ENCODE assay signal across 8 cellular contexts in the genomic region with DNA sequence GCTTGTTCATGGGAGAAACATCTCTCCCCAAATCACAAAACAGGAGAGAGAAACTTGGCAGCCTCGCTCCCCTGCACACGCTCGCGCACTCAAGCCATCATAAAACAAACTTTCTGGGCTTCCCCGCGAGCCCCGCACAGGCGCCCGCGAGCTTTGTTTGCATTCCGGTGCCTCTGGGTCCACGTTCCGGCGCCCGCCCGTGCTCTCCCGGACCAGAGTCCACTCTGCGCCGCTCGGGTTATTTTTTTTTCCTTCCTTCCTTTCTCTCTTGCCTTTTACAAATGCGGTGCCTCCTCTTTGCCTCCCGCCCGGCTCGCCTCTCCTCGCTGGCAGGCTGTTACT. TPM values are rescaled to one million over a fixed set of nuclear protein-coding genes. Genes with fewer than 3 reads are reported as not detected.
DNase-seq lines count a peak whose midpoint lies in the region; ATAC-seq and TF ChIP-seq lines count a peak whose summit lies in the region.

No MANE protein-coding gene starts in this region.

- H3K4me1 Mint-ChIP-seq in chondrocyte (ENCODE audit: low read depth), result peaks cover 48% of the 10 kb centered on the region

- H3K27me3 Mint-ChIP-seq in chondrocyte (ENCODE audit: low read depth), result no peaks in the 10 kb centered on the region

- TSS peak; percentile 71 for BruUV-seq in A673 (replicated peaks; lab: Mats Ljungman, UMichigan)

- CTCF ChIA-PET in A673 (lab: Charles Lee), result no interaction called here

- H3K27me3 ChIP-seq in A673 (replicated peaks; ENCODE audit: insufficient read depth, low read depth, low read length, poor library complexity) (no peaks in the 10 kb centered on the region), HL-60 (ENCODE audit: insufficient read depth, poor library complexity, severe bottlenecking) (peaks cover 39% of the 10 kb centered on the region)

- TF ChIP-seq CTCF in A673 (conservative IDR thresholded peaks at IDR 0.05; ENCODE audit: low read depth, low read length) (no peak), HL-60 (IDR thresholded peaks at IDR 0.05; ENCODE audit: insufficient read depth, low read length) (no peak), chondrocyte (IDR thresholded peaks at IDR 0.05) (no peak), mucosa of descending colon (IDR thresholded peaks at IDR 0.05) (no peak)

- H3K36me3 ChIP-seq in A673 (ENCODE audit: insufficient read depth, low read length, poor library complexity, severe bottlenecking), result no peaks in the 10 kb centered on the region
- no peaks in the 10 kb centered on the region for H3K36me3 ChIP-seq in mucosa of descending colon (ENCODE audit: low read depth)

- peak overlapping the region; percentile 99 for H3K4me3 Mint-ChIP-seq in chondrocyte (ENCODE audit: unreplicated experiment)

- DNase-seq in A673 (ENCODE audit: low spot score), result no peak
- DNase-seq in HL-60 (ENCODE audit: low read depth in 1 of 2, low spot score in 1 of 2), result no peak
- DNase-seq in chondrocyte (ENCODE audit: low spot score), result no peak
- DNase-seq in mucosa of descending colon, result peak in 1 of 3 donors; percentile 75
- DNase-seq in NCI-H1105 treated with DMSO at 0.1 percent for 48 hours (lab: John Stamatoyannopoulos, UW), result no peak
- no peak for DNase-seq in posterior vena cava (ENCODE audit: low spot score)
- DNase-seq in RPMI8226, result no peak

- H3K9me3 Mint-ChIP-seq in chondrocyte (ENCODE audit: low read depth), result no peaks in the 10 kb centered on the region

- H3K27ac ChIP-seq in A673 (ENCODE audit: low read depth, low read length, poor library complexity, severe bottlenecking) (peak overlapping the region; percentile 91), HL-60 (replicated peaks) (no peak overlapping the region)

- no peaks in the 10 kb centered on the region for H3K4me1 ChIP-seq in A673 (ENCODE audit: insufficient read depth, low read length, poor library complexity, severe bottlenecking)
- H3K4me1 ChIP-seq in mucosa of descending colon (ENCODE audit: low read depth), result peaks cover 11% of the 10 kb centered on the region

- H3K9me3 ChIP-seq in A673 (ENCODE audit: low read depth, low read length, poor library complexity, severe bottlenecking) (no peaks in the 10 kb centered on the region), mucosa of descending colon (no peaks in the 10 kb centered on the region)

- POLR2A ChIA-PET in A673 (lab: Charles Lee; ENCODE audit: low non-redundant PET), result interaction anchor here (0.7 kb wide), 1 partner anchor 148 kb away, joined by 4 read pairs; no protein-coding TSS in a partner anchor

- peak overlapping the region; percentile 98 for H3K27ac Mint-ChIP-seq in chondrocyte (ENCODE audit: unreplicated experiment)

- peak overlapping the region; percentile 85 for H3K4me3 ChIP-seq in A673 (ENCODE audit: low read depth, low read length, poor library complexity, severe bottlenecking)
- H3K4me3 ChIP-seq in HL-60 (replicated peaks; ENCODE audit: insufficient read depth, low read length), result peak overlapping the region; percentile 28
- peak overlapping the region; percentile 63 for H3K4me3 ChIP-seq in mucosa of descending colon

- intact Hi-C loops in A673 (cut with micrococcal nuclease; ENCODE audit: unreplicated experiment), result loop anchor here (5.0 to 10.0 kb wide), 5 partner anchors 71 to 251 kb away; no protein-coding TSS in a partner anchor
- intact Hi-C loops in mucosa of descending colon (cut with DNase I, micrococcal nuclease), result no loop called here
- intact Hi-C loops in posterior vena cava (cut with DNase I), result loop anchor here in 1 of 2 donors (5.0 to 10.0 kb wide), 2 partner anchors 79 to 254 kb away; no protein-coding TSS in a partner anchor

- peak; percentile 32 for ATAC-seq in GM19438 (IDR thresholded peaks at IDR 0.05; ENCODE audit: low read depth, unreplicated experiment)
- peak; percentile 69 for ATAC-seq in mucosa of descending colon

- H3K36me3 Mint-ChIP-seq in chondrocyte (ENCODE audit: low read depth), result no peaks in the 10 kb centered on the region

RNA-seq across cellular contexts. Expression of a gene that starts 0.4 kb away (rescaled TPM):
- total RNA-seq in A673 (2021), result 30.5 and 36.1 TPM in 2 replicates
- 18.7 to 19.3 TPM (median 18.9 TPM) in 3 replicates for total RNA-seq in chondrocyte
- 10 to 100 TPM; 41.9 to 59.6 (median 45.6) TPM for total RNA-seq in mucosa of descending colon
- 10 to 100 TPM; 27.9 to 31.5 TPM for total RNA-seq in posterior vena cava

Comparison
In these comparisons a context has a peak if more than half of its experiments do, and no peak if none do; other contexts are left out.
1. H3K4me3 ChIP-seq: peak in every context shown above with its lines; median percentile 85 in A673; 63 in mucosa of descending colon; 28 in HL-60.